In genomic region chr2:30239308-30240161, GRCh38 we compare ENCODE assay signal across 8 cellular contexts. TPM values are rescaled to one million over a fixed set of nuclear protein-coding genes. Genes with fewer than 3 reads are reported as not detected.
DNase-seq lines count a peak whose midpoint lies in the region; ATAC-seq and TF ChIP-seq lines count a peak whose summit lies in the region.

No MANE protein-coding gene starts in this region.

- H3K36me3 ChIP-seq in KMS-11 (ENCODE audit: insufficient read depth): no peaks in the 10 kb centered on the region
- H3K36me3 ChIP-seq in colonic mucosa: no peaks in the 10 kb centered on the region

- H3K27me3 ChIP-seq in KMS-11 (ENCODE audit: insufficient read depth, low read depth) (no peaks in the 10 kb centered on the region), colonic mucosa (no peaks in the 10 kb centered on the region)

- H3K4me3 ChIP-seq in KMS-11 (IDR thresholded peaks at IDR 0.05; ENCODE audit: insufficient read depth, low read depth, low read length) (no peak overlapping the region), colonic mucosa (no peak overlapping the region), lower leg skin (ENCODE audit: low read depth, poor library complexity, severe bottlenecking) (no peak overlapping the region)

- intact Hi-C loops in colonic mucosa (cut with DNase I): loop anchor here (10.0 kb wide), 1 partner anchor 205 kb away; the partner anchor contains the start of gene LCLAT1
- intact Hi-C loops in lower leg skin (cut with DNase I; ENCODE audit: low total_unique reads): no loop called here

- no peak overlapping the region for H3K9ac ChIP-seq in KMS-11
- no peak overlapping the region for H3K9ac ChIP-seq in colonic mucosa (ENCODE audit: low read depth in 2 of 2, low read length in 2 of 2)

- H3K4me1 ChIP-seq in KMS-11 (ENCODE audit: low read depth, poor library complexity, severe bottlenecking): peaks cover 23% of the 10 kb centered on the region
- H3K4me1 ChIP-seq in colonic mucosa: no peaks in the 10 kb centered on the region

- peak; percentile 66 for DNase-seq in EH (ENCODE audit: low read depth)
- DNase-seq in activated CD4-positive, CD25-positive, alpha-beta regulatory T cell treated with anti-CD3 and anti-CD28 coated beads, Interleukin-2, amount 50 U/mL, for 16 hours (ENCODE audit: low read depth, low spot score): peak; percentile 41
- peak; percentile 73 for DNase-seq in colonic mucosa
- DNase-seq in lower leg skin (ENCODE audit: low spot score in 2 of 2): peak; percentile 81 to 95
- peak; percentile 60 to 66 for DNase-seq in stimulated activated CD8-positive, alpha-beta memory T cell treated with anti-CD3 and anti-CD28 coated beads, Interleukin-15, amount 100 ng/mL, for 48 hours (ENCODE audit: low read depth in 2 of 2)

- no peak overlapping the region for H2AFZ ChIP-seq in KMS-11 (ENCODE audit: low read depth)

- peaks cover 4% of the 10 kb centered on the region; the same call in 1 of the 2 replicates for H3K79me2 ChIP-seq in KMS-11 (ENCODE audit: insufficient read depth, low read depth)

- TF ChIP-seq CTCF in KMS-11 (conservative IDR thresholded peaks at IDR 0.05; ENCODE audit: low read depth, low read length): peak; percentile 96
- peak; percentile 98 for TF ChIP-seq CTCF in colonic mucosa (IDR thresholded peaks at IDR 0.05)
- TF ChIP-seq CTCF in lower leg skin (IDR thresholded peaks at IDR 0.05): peak in 1 of 3 donors; percentile 97

- H3K9me3 ChIP-seq in colonic mucosa: no peaks in the 10 kb centered on the region

- no peak overlapping the region for H3K4me2 ChIP-seq in KMS-11

- no peaks in the 10 kb centered on the region for H4K20me1 ChIP-seq in KMS-11 (ENCODE audit: insufficient read depth)

- no peak for TF ChIP-seq POLR2A in lower leg skin (IDR thresholded peaks at IDR 0.05)

- 58% methylated on average over 15 of the region's 15 CpGs for WGBS in lower leg skin, 2 donors

- ATAC-seq in HG03097 (IDR thresholded peaks at IDR 0.05; ENCODE audit: low FRiP score, unreplicated experiment) (no peak), HG03520 (IDR thresholded peaks at IDR 0.05; ENCODE audit: unreplicated experiment) (no peak)

- H3K27ac ChIP-seq in KMS-11 (no peak overlapping the region), colonic mucosa (peak overlapping the region; percentile 29)

RNA-seq across cellular contexts. Expression of gene LBH, which starts 8.2 kb away (rescaled TPM):
- total RNA-seq in colonic mucosa: 10 to 100 TPM in 1 of 2 donors, 1 to 10 TPM in 1; 8.7 to 16.1 TPM
- total RNA-seq in lower leg skin: 10 to 100 TPM; 13.4 to 72.0 (median 42.6) TPM
